ENCODE assay signal across 29 cellular contexts in genomic region chr2:165891345-165891744, GRCh38.
"Had no signal": no experiment of that assay in that cellular context is flagged by ENCODE, and none has a peak within 500 bp of the region (broad histone marks: within the 10 kb centered on the region; RNA-seq: fewer than 3 reads in every experiment).

No MANE protein-coding gene starts in this region.

- H3K27me3 Mint-ChIP-seq: stimulated activated memory B cell treated with anti-CD40 and anti-IgM and Interleukin-4, amounts not matched to agents 10 μg/mL and 1 μg/mL and 100 μg/mL, for 72 hours; stimulated activated naive B cell treated with anti-CD40 and anti-IgM and Interleukin-4, amounts not matched to agents 10 μg/mL and 1 μg/mL and 100 μg/mL, for 72 hours; stimulated activated naive CD8-positive, alpha-beta T cell treated with anti-CD3 and anti-CD28 coated beads, Interleukin-15, amount 100 ng/mL, for 72 hours; stimulated activated naive CD8-positive, alpha-beta T cell treated with anti-CD3 and anti-CD28 coated beads, Interleukin-15, Interleukin-2, amounts not matched to agents 100 ng/mL and 50 ng/mL, for 24 hours; type B pancreatic cell had no signal

- H3K27me3 ChIP-seq: stomach, suprapubic skin, testis, thyroid gland, tibial artery, tibial nerve, transverse colon, upper lobe of left lung, upper lobe of right lung, uterus, vagina had no signal

- FAIRE-seq: urothelium cell line had no signal

- H3K4me3 ChIP-seq: stomach, suprapubic skin, testis, thoracic aorta, thyroid gland, tibial artery, tibial nerve, transverse colon, upper lobe of left lung, upper lobe of right lung, uterus, vagina had no signal

- H3K36me3 ChIP-seq: uterus had no signal

- H3K4me1 Mint-ChIP-seq: stimulated activated effector memory CD8-positive, alpha-beta T cell treated with anti-CD3 and anti-CD28 coated beads, Interleukin-12 subunit alpha, Interleukin-12 subunit beta, amount 100 ng/mL, for 72 hours; stimulated activated naive CD8-positive, alpha-beta T cell treated with anti-CD3 and anti-CD28 coated beads, Interleukin-15, amount 100 ng/mL, for 72 hours had no signal

- H3K4me1 ChIP-seq: stomach, testis, tibial artery, transverse colon, upper lobe of right lung, uterus had no signal

- H3K27ac Mint-ChIP-seq: stimulated activated effector memory CD8-positive, alpha-beta T cell treated with anti-CD3 and anti-CD28 coated beads, Interleukin-12 subunit alpha, Interleukin-12 subunit beta, amount 100 ng/mL, for 72 hours; stimulated activated memory B cell treated with anti-CD40 and anti-IgM and Interleukin-4, amounts not matched to agents 10 μg/mL and 1 μg/mL and 100 μg/mL, for 72 hours; stimulated activated naive B cell treated with anti-CD40 and anti-IgM and Interleukin-4, amounts not matched to agents 10 μg/mL and 1 μg/mL and 100 μg/mL, for 72 hours; stimulated activated naive CD8-positive, alpha-beta T cell treated with anti-CD3 and anti-CD28 coated beads, Interleukin-15, amount 100 ng/mL, for 72 hours; stimulated activated naive CD8-positive, alpha-beta T cell treated with anti-CD3 and anti-CD28 coated beads, Interleukin-15, Interleukin-2, amounts not matched to agents 100 ng/mL and 50 ng/mL, for 24 hours; type B pancreatic cell had no signal

- DNase-seq: stimulated activated CD4-positive, alpha-beta T cell treated with anti-CD3 and anti-CD28 coated beads, Interleukin-2, amount 100 ng/mL, for 48 hours; stimulated activated CD4-positive, alpha-beta T cell treated with anti-CD3 and anti-CD28 coated beads, Interleukin-4, amount 100 ng/mL, for 1 hour; stimulated activated CD4-positive, alpha-beta T cell treated with anti-CD3 and anti-CD28 coated beads, Interleukin-4, amount 100 ng/mL, for 24 hours; stimulated activated CD4-positive, alpha-beta T cell treated with anti-CD3 and anti-CD28 coated beads, Interleukin-4, amount 100 ng/mL, for 4 hours; stimulated activated CD8-positive, alpha-beta memory T cell treated with anti-CD3 and anti-CD28 coated beads, Interleukin-4, amount 100 ng/mL, for 48 hours; stimulated activated naive B cell treated with anti-CD40 and anti-IgM and Interleukin-4, amounts not matched to agents 10 μg/mL and 1 μg/mL and 100 μg/mL, for 72 hours; stimulated activated naive CD4-positive, alpha-beta T cell; stimulated activated naive CD4-positive, alpha-beta T cell treated with Interleukin-2 at 50 U/mL for 16 hours; stimulated activated naive CD8-positive, alpha-beta T cell treated with anti-CD3 and anti-CD28 coated beads, Interleukin-15, amount 100 ng/mL, for 72 hours; stimulated activated naive CD8-positive, alpha-beta T cell treated with anti-CD3 and anti-CD28 coated beads, Interleukin-15, Interleukin-2, amounts not matched to agents 100 U/mL and 50 U/mL, for 24 hours; stomach; substantia nigra; testis; thyroid gland; tibial artery; transverse colon; trophoblast cell; upper lobe of left lung; upper lobe of right lung; uterus had no signal

- ATAC-seq: stimulated activated effector memory CD8-positive, alpha-beta T cell treated with anti-CD3 and anti-CD28 coated beads, Interleukin-12 subunit alpha, Interleukin-12 subunit beta, amount 100 ng/mL, for 72 hours; stimulated activated memory B cell treated with anti-CD40 and anti-IgM and Interleukin-4, amounts not matched to agents 10 μg/mL and 1 μg/mL and 100 μg/mL, for 72 hours; stimulated activated naive B cell treated with anti-CD40 and anti-IgM and Interleukin-4, amounts not matched to agents 10 μg/mL and 1 μg/mL and 100 μg/mL, for 72 hours; stimulated activated naive CD8-positive, alpha-beta T cell treated with anti-CD3 and anti-CD28 coated beads, Interleukin-15, amount 100 ng/mL, for 72 hours; stimulated activated naive CD8-positive, alpha-beta T cell treated with anti-CD3 and anti-CD28 coated beads, Interleukin-15, Interleukin-2, amounts not matched to agents 100 U/mL and 50 U/mL, for 24 hours; upper lobe of right lung had no signal

- H3K27ac ChIP-seq: stomach, suprapubic skin, testis, thoracic aorta, thyroid gland, tibial artery, transverse colon, upper lobe of left lung, upper lobe of right lung, uterus, vagina had no signal

- H3K4me3 Mint-ChIP-seq: stimulated activated effector memory CD8-positive, alpha-beta T cell treated with anti-CD3 and anti-CD28 coated beads, Interleukin-12 subunit alpha, Interleukin-12 subunit beta, amount 100 ng/mL, for 72 hours; stimulated activated memory B cell treated with anti-CD40 and anti-IgM and Interleukin-4, amounts not matched to agents 10 μg/mL and 1 μg/mL and 100 μg/mL, for 72 hours; stimulated activated naive B cell treated with anti-CD40 and anti-IgM and Interleukin-4, amounts not matched to agents 10 μg/mL and 1 μg/mL and 100 μg/mL, for 72 hours; stimulated activated naive CD8-positive, alpha-beta T cell treated with anti-CD3 and anti-CD28 coated beads, Interleukin-15, amount 100 ng/mL, for 72 hours; stimulated activated naive CD8-positive, alpha-beta T cell treated with anti-CD3 and anti-CD28 coated beads, Interleukin-15, Interleukin-2, amounts not matched to agents 100 ng/mL and 50 ng/mL, for 24 hours; type B pancreatic cell had no signal

- H3K9me3 ChIP-seq: stomach, suprapubic skin, testis, thoracic aorta, thyroid gland, tibial artery, tibial nerve, transverse colon, upper lobe of left lung, upper lobe of right lung, uterus, vagina had no signal

- H3K9me3 Mint-ChIP-seq: stimulated activated effector memory CD8-positive, alpha-beta T cell treated with anti-CD3 and anti-CD28 coated beads, Interleukin-12 subunit alpha, Interleukin-12 subunit beta, amount 100 ng/mL, for 72 hours; stimulated activated memory B cell treated with anti-CD40 and anti-IgM and Interleukin-4, amounts not matched to agents 10 μg/mL and 1 μg/mL and 100 μg/mL, for 72 hours; stimulated activated naive B cell treated with anti-CD40 and anti-IgM and Interleukin-4, amounts not matched to agents 10 μg/mL and 1 μg/mL and 100 μg/mL, for 72 hours; stimulated activated naive CD8-positive, alpha-beta T cell treated with anti-CD3 and anti-CD28 coated beads, Interleukin-15, amount 100 ng/mL, for 72 hours; stimulated activated naive CD8-positive, alpha-beta T cell treated with anti-CD3 and anti-CD28 coated beads, Interleukin-15, Interleukin-2, amounts not matched to agents 100 ng/mL and 50 ng/mL, for 24 hours; type B pancreatic cell had no signal
